Comparison of ENCODE assay signal across 12 cellular contexts in the genomic region with DNA sequence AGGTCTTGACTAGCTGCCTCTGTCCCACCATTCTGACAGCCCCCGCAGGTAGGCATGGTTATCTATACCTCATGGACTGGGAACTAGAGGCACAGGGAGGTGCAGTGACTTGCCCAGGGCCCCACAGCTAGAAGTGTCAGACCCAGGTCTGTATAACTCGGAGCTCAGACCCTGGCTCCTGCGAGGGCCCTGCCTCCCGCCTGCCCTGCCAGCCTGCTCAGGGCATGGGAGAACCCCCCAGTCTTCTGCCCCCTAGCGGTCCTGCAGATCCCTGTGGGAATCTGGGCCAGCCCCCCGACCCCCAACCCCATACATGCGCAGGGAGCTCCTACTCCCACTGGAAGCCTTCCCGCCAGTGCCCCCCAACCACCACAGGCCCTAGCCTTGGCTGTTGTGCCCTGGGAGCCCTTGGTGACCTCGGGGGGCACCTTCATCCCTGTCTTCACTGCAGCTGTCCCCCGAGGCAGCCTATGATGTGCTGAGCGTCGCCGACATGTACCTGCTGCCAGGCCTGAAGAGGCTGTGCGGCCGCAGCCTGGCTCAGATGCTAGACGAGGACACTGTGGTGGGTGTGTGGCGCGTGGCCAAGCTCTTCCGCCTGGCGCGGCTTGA. TPM values are rescaled to one million over a fixed set of nuclear protein-coding genes. Genes with fewer than 3 reads are reported as not detected.
DNase-seq lines count a peak whose midpoint lies in the region; ATAC-seq and TF ChIP-seq lines count a peak whose summit lies in the region.
"Had no signal": no experiment of that assay in that cellular context is flagged by ENCODE, and none has a peak within 500 bp of the region (broad histone marks: within the 10 kb centered on the region; RNA-seq: fewer than 3 reads in every experiment).

No MANE protein-coding gene starts in this region.

- no peaks in the 10 kb centered on the region; the same call in 1 of the 2 replicates for H3K27me3 Mint-ChIP-seq in WTC11 (ENCODE audit: low read depth)
- H3K27me3 Mint-ChIP-seq: T-cell had no signal

- no peaks in the 10 kb centered on the region for H3K36me3 ChIP-seq in H7 (replicated peaks; ENCODE audit: control insufficient read depth, insufficient read depth, low read length)
- peaks cover 0 to 77% (median 35%) of the 10 kb centered on the region in 6 donors for H3K36me3 ChIP-seq in spleen
- H3K36me3 ChIP-seq: HAP-1 had no signal

- TF ChIP-seq POLR2A in spleen (IDR thresholded peaks at IDR 0.05) = no peak

- peak overlapping the region in 6 of 8 donors; percentile 58 to 96 (median 73) for H3K27ac ChIP-seq in spleen

- peaks cover 10% of the 10 kb centered on the region for H3K4me1 Mint-ChIP-seq in WTC11

- no peak overlapping the region for H3K4me3 Mint-ChIP-seq in WTC11
- H3K4me3 Mint-ChIP-seq: activated CD8-positive, alpha-beta T cell treated with anti-CD3 and anti-CD28 coated beads, Interleukin-2, amount 10 ng/mL, durations not matched to agents 7 days and 5 days; T-cell had no signal

- CTCF ChIA-PET in WTC11 (lab: Charles Lee) = interaction anchor here (0.6 to 8.5 kb wide), 73 partner anchors 9 to 1091 kb away, joined by 3 to 127 read pairs (median 5); partner anchors contain the start of genes MCM2, MGLL, PODXL2 and RUVBL1

- peaks cover 0 to 99% (median 29%) of the 10 kb centered on the region in 6 donors for H3K4me1 ChIP-seq in spleen
- H3K4me1 ChIP-seq: HAP-1 had no signal

- DNase-seq in H7 (peak; percentile 90), WTC11 (ENCODE audit: low spot score) (peak; percentile 69), iPS-NIHi11 (ENCODE audit: low spot score) (peak; percentile 49), spleen (peak; percentile 72), NCI-H526 (lab: John Stamatoyannopoulos, UW) (no peak), NCI-H446 treated with DMSO at 0.1 percent for 48 hours (lab: John Stamatoyannopoulos, UW) (no peak)
- DNase-seq: activated CD8-positive, alpha-beta T cell treated with anti-CD3 and anti-CD28 coated beads, Interleukin-2, amount 10 ng/mL, durations not matched to agents 7 days and 5 days; NCI-H2029 treated with DMSO at 0.1 percent for 48 hours; occipital lobe had no signal

- H3K27me3 ChIP-seq in H7 (ENCODE audit: control insufficient read depth, insufficient read depth, low read length) (no peaks in the 10 kb centered on the region; the same call in 1 of the 2 replicates), spleen (replicated peaks in 1 of 7) (no peaks in the 10 kb centered on the region)

- no peak overlapping the region for H3K27ac Mint-ChIP-seq in WTC11
- H3K27ac Mint-ChIP-seq: T-cell had no signal

- no peaks in the 10 kb centered on the region for H3K9me3 Mint-ChIP-seq in WTC11
- H3K9me3 Mint-ChIP-seq: T-cell had no signal

- TF ChIP-seq CTCF in WTC11 (IDR thresholded peaks at IDR 0.05) (peak; percentile 52; the same call in 1 of the 2 replicates), spleen (IDR thresholded peaks at IDR 0.05 in 8 of 11, conservative IDR thresholded peaks at IDR 0.05 in 3 of 11) (peak in 1 of 11 experiments; percentile 7)

- ATAC-seq in WTC11 (peak; percentile 73), HG03095 (IDR thresholded peaks at IDR 0.05; ENCODE audit: unreplicated experiment) (no peak)
- ATAC-seq: activated CD8-positive, alpha-beta T cell treated with anti-CD3 and anti-CD28 coated beads, Interleukin-2, amount 10 ng/mL, durations not matched to agents 7 days and 5 days; T-cell had no signal

- POLR2A ChIA-PET in WTC11 (lab: Charles Lee) = interaction anchor here (0.6 kb wide), 1 partner anchor 363 kb away, joined by 5 read pairs; no protein-coding TSS in a partner anchor

- H3K4me3 ChIP-seq in H7 (ENCODE audit: insufficient read depth, low read depth, low read length) (no peak overlapping the region), spleen (peak overlapping the region in 1 of 8 donors; percentile 46)
- H3K4me3 ChIP-seq: HAP-1 had no signal

- intact Hi-C loops in spleen (cut with DNase I; ENCODE audit: low total_unique reads) = no loop called here

- no peaks in the 10 kb centered on the region for H3K36me3 Mint-ChIP-seq in WTC11

- WGBS in spleen, 5 donors = 94 to 98% (median 95%) methylated on average over 16 to 21 of the region's 21 CpGs

- no peaks in the 10 kb centered on the region for H3K9me3 ChIP-seq in spleen
- H3K9me3 ChIP-seq: HAP-1 had no signal

TF ChIP-seq in WTC11, 78 proteins besides CTCF, POLR2A, EP300 and RAD21:
- TF ChIP-seq E2F4 (CRISPR knock-in tag; IDR thresholded peaks at IDR 0.05; ENCODE audit: borderline replicate concordance, low read depth) (no peak), ZBTB43 (CRISPR knock-in tag; IDR thresholded peaks at IDR 0.05) (no peak), IRF2 (CRISPR knock-in tag; IDR thresholded peaks at IDR 0.05; ENCODE audit: borderline replicate concordance, low read depth) (no peak)

RNA-seq across cellular contexts. Expression of gene ABTB1, which starts 6.9 kb away (rescaled TPM):
- 1.5 and 4.7 TPM in 2 replicates for total RNA-seq in H7 (2014; rRNA removed; shearing (Covaris generic))
- total RNA-seq in WTC11 (2021) = 9.3 to 12.5 TPM (median 9.9 TPM) in 3 replicates
- total RNA-seq in spleen = 100 to 1,000 TPM in 6 of 7 donors, 10 to 100 TPM in 1; 91.9 to 172 (median 152) TPM
- 100 to 1,000 TPM in 2 of 3 donors, 10 to 100 TPM in 1; 57.9 to 156 (median 138) TPM for polyA plus RNA-seq in spleen

RNA-seq across cellular contexts. Expression of gene PODXL2, which starts 50.7 kb away (rescaled TPM):
- 38.7 and 44.2 TPM in 2 replicates for total RNA-seq in H7 (2014; rRNA removed; shearing (Covaris generic))
- total RNA-seq in WTC11 (2021) = 33.6 to 38.8 TPM (median 37.8 TPM) in 3 replicates
- total RNA-seq in spleen = 1 to 10 TPM in 6 of 7 donors, under 1 TPM in 1; 0.77 to 3.1 (median 2.5) TPM
- polyA plus RNA-seq in spleen = 1 to 10 TPM in 2 of 3 donors, under 1 TPM in 1; 0.87 to 2.7 (median 1.4) TPM

Comparison
In these comparisons a context has a peak if more than half of its experiments do, and no peak if none do; other contexts are left out.
1. DNase-seq: peak in H7 (single experiment), WTC11 (single experiment), iPS-NIHi11 (single experiment) and spleen (single experiment); none in NCI-H526 (0 of 2) and NCI-H446 treated with DMSO at 0.1 percent for 48 hours (single experiment).